8 cellular contexts compared by ENCODE assay signal in genomic region chr7:149799397-149800168, GRCh38. TPM values are rescaled to one million over a fixed set of nuclear protein-coding genes. Genes with fewer than 3 reads are reported as not detected.
DNase-seq lines count a peak whose midpoint lies in the region; ATAC-seq and TF ChIP-seq lines count a peak whose summit lies in the region.

No MANE protein-coding gene starts in this region.

- H3K9me3 ChIP-seq in body of pancreas, result no peaks in the 10 kb centered on the region

- no peaks in the 10 kb centered on the region for H3K27me3 ChIP-seq in body of pancreas

- no peaks in the 10 kb centered on the region for H3K36me3 Mint-ChIP-seq in osteocyte (ENCODE audit: unreplicated experiment)

- H3K27ac ChIP-seq in body of pancreas, result no peak overlapping the region

- no peak overlapping the region for H3K27ac Mint-ChIP-seq in osteocyte (ENCODE audit: unreplicated experiment)

- intact Hi-C loops in body of pancreas (cut with DNase I), result no loop called here

- no peak overlapping the region for H3K4me3 ChIP-seq in body of pancreas

- in situ Hi-C loops in SK-MEL-5 (cut with HindIII; ENCODE audit: low pct_unique_long_range_greater_than_20kb, low sequenced_read_pairs), result no loop called here

- WGBS in body of pancreas, 2 donors, result 58 to 59% methylated on average over 6 to 7 of the region's 8 CpGs

- H3K4me1 ChIP-seq in body of pancreas, result no peaks in the 10 kb centered on the region

- no peak for ATAC-seq in body of pancreas

- peaks cover 3% of the 10 kb centered on the region for H3K27me3 Mint-ChIP-seq in osteocyte (ENCODE audit: unreplicated experiment)

- H3K4me3 Mint-ChIP-seq in osteocyte (ENCODE audit: unreplicated experiment), result no peak overlapping the region

- no peaks in the 10 kb centered on the region for H3K4me1 Mint-ChIP-seq in osteocyte (ENCODE audit: unreplicated experiment)

- H3K36me3 ChIP-seq in body of pancreas (replicated peaks in 1 of 2; ENCODE audit: insufficient read depth in 1 of 2, low read depth in 2 of 2), result no peaks in the 10 kb centered on the region

- peak in 6 of 7 experiments; percentile 14 to 46 (median 42) for TF ChIP-seq CTCF in body of pancreas (IDR thresholded peaks at IDR 0.05)
- peak; percentile 31 for TF ChIP-seq CTCF in osteocyte (IDR thresholded peaks at IDR 0.05)

- DNase-seq in NK-92 treated with Interleukin-12 subunit alpha and Interleukin-12 subunit beta, amount 100 ng/mL, for 24 hours (lab: John Stamatoyannopoulos, UW), result peak; percentile 28
- no peak for DNase-seq in NK-92 (lab: John Stamatoyannopoulos, UW; ENCODE audit: unreplicated experiment)
- peak; percentile 60 for DNase-seq in SK-MEL-5 (ENCODE audit: low read depth, low spot score)
- DNase-seq in body of pancreas, result peak; percentile 38 to 66 (median 52)
- no peak for DNase-seq in osteocyte (ENCODE audit: extremely low spot score, unreplicated experiment)
- DNase-seq in NCI-H1436 treated with DMSO at 0.1 percent for 48 hours (lab: John Stamatoyannopoulos, UW), result no peak
- DNase-seq in occipital lobe (lab: John Stamatoyannopoulos, UW), result no peak
- no peak for DNase-seq in NCI-H2029 (lab: John Stamatoyannopoulos, UW)

- TF ChIP-seq POLR2A in body of pancreas (IDR thresholded peaks at IDR 0.05), result no peak

- H3K9me3 Mint-ChIP-seq in osteocyte (ENCODE audit: unreplicated experiment), result no peaks in the 10 kb centered on the region

RNA-seq across cellular contexts. Expression of gene ZNF467, which starts 26.2 kb away (rescaled TPM):
- total RNA-seq in SK-MEL-5 (2014; rRNA removed; shearing (Covaris generic)), result 0.13 TPM in 1 of 2 replicates, not detected in the other
- polyA plus RNA-seq in SK-MEL-5 (2015; cell fraction: cytosol; rRNA removed), result 0.95 and 1.5 TPM in 2 replicates
- 1.3 and 2.7 TPM in 2 replicates for polyA plus RNA-seq in SK-MEL-5 (2015; cell fraction: nucleus; rRNA removed)
- total RNA-seq in body of pancreas, result 10 to 100 TPM in 1 of 2 donors, 1 to 10 TPM in 1; 9.9 to 13.2 TPM
- total RNA-seq in osteocyte, result 3.4 and 4.4 TPM in 2 replicates
- total RNA-seq in occipital lobe, result 1.2 TPM

RNA-seq across cellular contexts. Expression of gene ZNF862, which starts 38.6 kb away (rescaled TPM):
- 3.8 and 6.0 TPM in 2 replicates for total RNA-seq in SK-MEL-5 (2014; rRNA removed; shearing (Covaris generic))
- 3.9 and 4.0 TPM in 2 replicates for polyA plus RNA-seq in SK-MEL-5 (2015; cell fraction: cytosol; rRNA removed)
- polyA plus RNA-seq in SK-MEL-5 (2015; cell fraction: nucleus; rRNA removed), result 79.5 and 83.2 TPM in 2 replicates
- 10 to 100 TPM; 10.9 to 18.8 TPM for total RNA-seq in body of pancreas
- total RNA-seq in osteocyte, result 25.3 and 28.6 TPM in 2 replicates
- total RNA-seq in occipital lobe, result 10.0 TPM

Comparison
In these comparisons a context has a peak if more than half of its experiments do, and no peak if none do; other contexts are left out.
1. DNase-seq: peak in NK-92 treated with Interleukin-12 subunit alpha and Interleukin-12 subunit beta, amount 100 ng/mL, for 24 hours (single experiment), SK-MEL-5 (single experiment) and body of pancreas (4 of 4); none in NK-92 (single experiment), osteocyte (single experiment), NCI-H1436 treated with DMSO at 0.1 percent for 48 hours (single experiment), occipital lobe (single experiment) and NCI-H2029 (single experiment).